ENCODE assay signal across 1 cellular context in genomic region chr16:20741555-20742285, GRCh38.
A peak's percentile ranks its signal among the peaks of the same experiment; 100 is the strongest.
TF ChIP-seq lines count a peak whose summit lies in the region.

Gene THUMPD1 (minus strand): TSS chr16:20741818. CDS start chr16:20741739, 79 bp downstream.

TF ChIP-seq in K562, 482 proteins besides CTCF, POLR2A, EP300 and RAD21 (continued from another document and continues in another):
- TF ChIP-seq LCOR (CRISPR knock-in tag; IDR thresholded peaks at IDR 0.05) (no peak), ZKSCAN3 (CRISPR knock-in tag; IDR thresholded peaks at IDR 0.05) (no peak), E2F8 (IDR thresholded peaks at IDR 0.05; ENCODE audit: low read depth, partially characterized antibody) (peak; percentile 85), CREM (IDR thresholded peaks at IDR 0.05; ENCODE audit: low read depth) (peak; percentile 100), HMG20A (CRISPR knock-in tag; conservative IDR thresholded peaks at IDR 0.05) (no peak), DACH1 (IDR thresholded peaks at IDR 0.05; ENCODE audit: partially characterized antibody) (no peak), TAL1 (IDR thresholded peaks at IDR 0.05) (no peak), HSF4 (CRISPR knock-in tag; IDR thresholded peaks at IDR 0.05; ENCODE audit: borderline replicate concordance) (no peak), CEBPG (CRISPR knock-in tag; IDR thresholded peaks at IDR 0.05) (no peak; the same call in 1 of the 2 replicates), CEBPG (tag; conservative IDR thresholded peaks at IDR 0.05 in 1 of 2, IDR thresholded peaks at IDR 0.05 in 1 of 2) (no peak), CBX1 (IDR thresholded peaks at IDR 0.05; ENCODE audit: low read depth) (no peak; the same call in none of the 2 replicates), TFAM (CRISPR knock-in tag; conservative IDR thresholded peaks at IDR 0.05) (no peak), ZBTB8A (IDR thresholded peaks at IDR 0.05; ENCODE audit: partially characterized antibody) (no peak), PRPF4 (IDR thresholded peaks at IDR 0.05; ENCODE audit: insufficient read depth, low read depth, low read length, poor library complexity, severe bottlenecking) (no peak), BMI1 (IDR thresholded peaks at IDR 0.05; ENCODE audit: low read length) (no peak), FOXJ3 (CRISPR knock-in tag; IDR thresholded peaks at IDR 0.05) (no peak), FOXK1 (CRISPR knock-in tag; IDR thresholded peaks at IDR 0.05; ENCODE audit: borderline replicate concordance) (no peak), CBFA2T3 (IDR thresholded peaks at IDR 0.05) (no peak), ZNF707 (CRISPR knock-in tag; conservative IDR thresholded peaks at IDR 0.05) (no peak), GATAD2A (IDR thresholded peaks at IDR 0.05) (no peak), MCM2 (IDR thresholded peaks at IDR 0.05; ENCODE audit: low read depth) (no peak), SMAD3 (CRISPR knock-in tag; conservative IDR thresholded peaks at IDR 0.05) (no peak), CREBBP (IDR thresholded peaks at IDR 0.05; ENCODE audit: low read depth, low read length) (no peak), RAD51 (IDR thresholded peaks at IDR 0.05; ENCODE audit: borderline replicate concordance, low read depth) (no peak), NFRKB (IDR thresholded peaks at IDR 0.05; ENCODE audit: low read depth) (peak; percentile 58), OTX1 (CRISPR knock-in tag; IDR thresholded peaks at IDR 0.05) (no peak), ARID4B (CRISPR knock-in tag; IDR thresholded peaks at IDR 0.05) (peak; percentile 80), SNRNP70 (optimal IDR thresholded peaks at IDR 0.05; ENCODE audit: low read depth, low read length) (no peak), HIVEP1 (CRISPR knock-in tag; IDR thresholded peaks at IDR 0.05) (no peak), SETDB1 (IDR thresholded peaks at IDR 0.05; ENCODE audit: low read length) (no peak), ZNF224 (CRISPR knock-in tag; IDR thresholded peaks at IDR 0.05) (no peak), ZNF133 (CRISPR knock-in tag; IDR thresholded peaks at IDR 0.05) (peak; percentile 37; the same call in 1 of the 2 replicates), ZNF146 (CRISPR knock-in tag; IDR thresholded peaks at IDR 0.05; ENCODE audit: unreplicated experiment) (no peak), HLTF (IDR thresholded peaks at IDR 0.05) (no peak; the same call in 1 of the 2 replicates), KLF6 (CRISPR knock-in tag; IDR thresholded peaks at IDR 0.05; ENCODE audit: borderline replicate concordance) (0 out of 2 replicates have a peak, but pooled peaks have one; percentile 7), ATF7 (IDR thresholded peaks at IDR 0.05) (peak; percentile 85), GABPB1 (CRISPR knock-in tag; IDR thresholded peaks at IDR 0.05) (peak; percentile 82), PHTF2 (CRISPR knock-in tag; IDR thresholded peaks at IDR 0.05) (no peak)
- TF ChIP-seq, protein P1, sequence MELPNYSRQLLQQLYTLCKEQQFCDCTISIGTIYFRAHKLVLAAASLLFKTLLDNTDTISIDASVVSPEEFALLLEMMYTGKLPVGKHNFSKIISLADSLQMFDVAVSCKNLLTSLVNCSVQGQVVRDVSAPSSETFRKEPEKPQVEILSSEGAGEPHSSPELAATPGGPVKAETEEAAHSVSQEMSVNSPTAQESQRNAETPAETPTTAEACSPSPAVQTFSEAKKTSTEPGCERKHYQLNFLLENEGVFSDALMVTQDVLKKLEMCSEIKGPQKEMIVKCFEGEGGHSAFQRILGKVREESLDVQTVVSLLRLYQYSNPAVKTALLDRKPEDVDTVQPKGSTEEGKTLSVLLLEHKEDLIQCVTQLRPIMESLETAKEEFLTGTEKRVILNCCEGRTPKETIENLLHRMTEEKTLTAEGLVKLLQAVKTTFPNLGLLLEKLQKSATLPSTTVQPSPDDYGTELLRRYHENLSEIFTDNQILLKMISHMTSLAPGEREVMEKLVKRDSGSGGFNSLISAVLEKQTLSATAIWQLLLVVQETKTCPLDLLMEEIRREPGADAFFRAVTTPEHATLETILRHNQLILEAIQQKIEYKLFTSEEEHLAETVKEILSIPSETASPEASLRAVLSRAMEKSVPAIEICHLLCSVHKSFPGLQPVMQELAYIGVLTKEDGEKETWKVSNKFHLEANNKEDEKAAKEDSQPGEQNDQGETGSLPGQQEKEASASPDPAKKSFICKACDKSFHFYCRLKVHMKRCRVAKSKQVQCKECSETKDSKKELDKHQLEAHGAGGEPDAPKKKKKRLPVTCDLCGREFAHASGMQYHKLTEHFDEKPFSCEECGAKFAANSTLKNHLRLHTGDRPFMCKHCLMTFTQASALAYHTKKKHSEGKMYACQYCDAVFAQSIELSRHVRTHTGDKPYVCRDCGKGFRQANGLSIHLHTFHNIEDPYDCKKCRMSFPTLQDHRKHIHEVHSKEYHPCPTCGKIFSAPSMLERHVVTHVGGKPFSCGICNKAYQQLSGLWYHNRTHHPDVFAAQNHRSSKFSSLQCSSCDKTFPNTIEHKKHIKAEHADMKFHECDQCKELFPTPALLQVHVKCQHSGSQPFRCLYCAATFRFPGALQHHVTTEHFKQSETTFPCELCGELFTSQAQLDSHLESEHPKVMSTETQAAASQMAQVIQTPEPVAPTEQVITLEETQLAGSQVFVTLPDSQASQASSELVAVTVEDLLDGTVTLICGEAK (IDR thresholded peaks at IDR 0.05), result peak; percentile 44; the same call in 1 of the 2 replicates
- TF ChIP-seq, protein P1 (CRISPR knock-in tag; IDR thresholded peaks at IDR 0.05), result no peak
- TF ChIP-seq, protein P2, sequence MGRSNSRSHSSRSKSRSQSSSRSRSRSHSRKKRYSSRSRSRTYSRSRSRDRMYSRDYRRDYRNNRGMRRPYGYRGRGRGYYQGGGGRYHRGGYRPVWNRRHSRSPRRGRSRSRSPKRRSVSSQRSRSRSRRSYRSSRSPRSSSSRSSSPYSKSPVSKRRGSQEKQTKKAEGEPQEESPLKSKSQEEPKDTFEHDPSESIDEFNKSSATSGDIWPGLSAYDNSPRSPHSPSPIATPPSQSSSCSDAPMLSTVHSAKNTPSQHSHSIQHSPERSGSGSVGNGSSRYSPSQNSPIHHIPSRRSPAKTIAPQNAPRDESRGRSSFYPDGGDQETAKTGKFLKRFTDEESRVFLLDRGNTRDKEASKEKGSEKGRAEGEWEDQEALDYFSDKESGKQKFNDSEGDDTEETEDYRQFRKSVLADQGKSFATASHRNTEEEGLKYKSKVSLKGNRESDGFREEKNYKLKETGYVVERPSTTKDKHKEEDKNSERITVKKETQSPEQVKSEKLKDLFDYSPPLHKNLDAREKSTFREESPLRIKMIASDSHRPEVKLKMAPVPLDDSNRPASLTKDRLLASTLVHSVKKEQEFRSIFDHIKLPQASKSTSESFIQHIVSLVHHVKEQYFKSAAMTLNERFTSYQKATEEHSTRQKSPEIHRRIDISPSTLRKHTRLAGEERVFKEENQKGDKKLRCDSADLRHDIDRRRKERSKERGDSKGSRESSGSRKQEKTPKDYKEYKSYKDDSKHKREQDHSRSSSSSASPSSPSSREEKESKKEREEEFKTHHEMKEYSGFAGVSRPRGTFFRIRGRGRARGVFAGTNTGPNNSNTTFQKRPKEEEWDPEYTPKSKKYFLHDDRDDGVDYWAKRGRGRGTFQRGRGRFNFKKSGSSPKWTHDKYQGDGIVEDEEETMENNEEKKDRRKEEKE (IDR thresholded peaks at IDR 0.05; ENCODE audit: borderline replicate concordance in 1 of 2, control insufficient read depth in 1 of 2, low read depth in 2 of 2, low read length in 1 of 2), result peak in 1 of 2 experiments; percentile 84; a peak in 1 of 4 replicates
- TF ChIP-seq, protein P3, sequence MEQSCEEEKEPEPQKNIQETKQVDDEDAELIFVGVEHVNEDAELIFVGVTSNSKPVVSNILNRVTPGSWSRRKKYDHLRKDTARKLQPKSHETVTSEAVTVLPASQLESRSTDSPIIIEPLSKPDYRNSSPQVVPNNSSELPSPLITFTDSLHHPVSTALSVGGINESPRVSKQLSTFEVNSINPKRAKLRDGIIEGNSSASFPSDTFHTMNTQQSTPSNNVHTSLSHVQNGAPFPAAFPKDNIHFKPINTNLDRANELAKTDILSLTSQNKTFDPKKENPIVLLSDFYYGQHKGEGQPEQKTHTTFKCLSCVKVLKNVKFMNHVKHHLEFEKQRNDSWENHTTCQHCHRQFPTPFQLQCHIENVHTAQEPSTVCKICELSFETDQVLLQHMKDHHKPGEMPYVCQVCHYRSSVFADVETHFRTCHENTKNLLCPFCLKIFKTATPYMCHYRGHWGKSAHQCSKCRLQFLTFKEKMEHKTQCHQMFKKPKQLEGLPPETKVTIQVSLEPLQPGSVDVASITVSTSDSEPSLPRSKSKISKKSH (CRISPR knock-in tag; IDR thresholded peaks at IDR 0.05), result no peak
- TF ChIP-seq, protein P4, sequence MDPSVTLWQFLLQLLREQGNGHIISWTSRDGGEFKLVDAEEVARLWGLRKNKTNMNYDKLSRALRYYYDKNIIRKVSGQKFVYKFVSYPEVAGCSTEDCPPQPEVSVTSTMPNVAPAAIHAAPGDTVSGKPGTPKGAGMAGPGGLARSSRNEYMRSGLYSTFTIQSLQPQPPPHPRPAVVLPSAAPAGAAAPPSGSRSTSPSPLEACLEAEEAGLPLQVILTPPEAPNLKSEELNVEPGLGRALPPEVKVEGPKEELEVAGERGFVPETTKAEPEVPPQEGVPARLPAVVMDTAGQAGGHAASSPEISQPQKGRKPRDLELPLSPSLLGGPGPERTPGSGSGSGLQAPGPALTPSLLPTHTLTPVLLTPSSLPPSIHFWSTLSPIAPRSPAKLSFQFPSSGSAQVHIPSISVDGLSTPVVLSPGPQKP (CRISPR knock-in tag; IDR thresholded peaks at IDR 0.05), result no peak
